Comparison of ENCODE assay signal across 23 cellular contexts in genomic region chr22:21736948-21737347, GRCh38.
"Had no signal": no experiment of that assay in that cellular context is flagged by ENCODE, and none has a peak within 500 bp of the region (broad histone marks: within the 10 kb centered on the region; RNA-seq: fewer than 3 reads in every experiment).

No MANE protein-coding gene starts in this region.

- H3K36me3 ChIP-seq: adrenal gland, left lung, right lobe of liver, stomach, suprapubic skin, tibial nerve had no signal

- H3K27ac Mint-ChIP-seq: activated CD4-positive, alpha-beta memory T cell treated with anti-CD3 and anti-CD28 coated beads, Interleukin-2, amount 10 ng/mL, durations not matched to agents 7 days and 5 days; activated naive CD8-positive, alpha-beta T cell; activated T-helper 1 cell treated with anti-CD3 and anti-CD28 coated beads, Interleukin-12 subunit alpha, Interleukin-12 subunit beta, Interleukin-2, Interleukin-4 antibody, amounts not matched to agents 30 ng/mL and 10 ng/mL and 1 ng/mL, durations not matched to agents 14 hours and 24 hours and 36 hours; nephron progenitor cell; stimulated activated memory B cell treated with anti-CD40 and anti-IgM and Interleukin-4, amounts not matched to agents 10 μg/mL and 1 μg/mL and 100 μg/mL, for 72 hours had no signal

- H3K36me3 Mint-ChIP-seq: activated naive CD8-positive, alpha-beta T cell; stimulated activated memory B cell treated with anti-CD40 and anti-IgM and Interleukin-4, amounts not matched to agents 10 μg/mL and 1 μg/mL and 100 μg/mL, for 72 hours had no signal

- H3K9me3 ChIP-seq: adrenal gland, left lung, right lobe of liver, stomach, suprapubic skin, tibial nerve had no signal

- DNase-seq: activated CD4-positive, alpha-beta memory T cell treated with anti-CD3 and anti-CD28 coated beads, Interleukin-2, amount 10 ng/mL, durations not matched to agents 7 days and 5 days; activated CD4-positive, alpha-beta T cell treated with anti-CD3 and anti-CD28 coated beads for 4 hours; activated CD4-positive, CD25-positive, alpha-beta regulatory T cell; activated gamma-delta T cell treated with Interleukin-2 at 50 U/mL for 16 hours; adrenal gland; central memory CD4-positive, alpha-beta T cell; effector memory CD4-positive, alpha-beta T cell; glutamatergic neuron; kidney glomerular epithelial cell; left lung; nephron progenitor cell; nucleus accumbens; right lobe of liver; stimulated activated CD4-positive, alpha-beta T cell treated with anti-CD3 and anti-CD28 coated beads, Interleukin-1b, Interleukin-23, amount 100 ng/mL, for 48 hours; stomach; T-helper 1 cell; T-helper 9 cell had no signal

- H3K4me3 Mint-ChIP-seq: activated naive CD8-positive, alpha-beta T cell; activated T-helper 1 cell treated with anti-CD3 and anti-CD28 coated beads, Interleukin-12 subunit alpha, Interleukin-12 subunit beta, Interleukin-2, Interleukin-4 antibody, amounts not matched to agents 30 ng/mL and 10 ng/mL and 1 ng/mL, durations not matched to agents 14 hours and 24 hours and 36 hours had no signal

- H3K9me3 Mint-ChIP-seq: activated CD4-positive, alpha-beta memory T cell treated with anti-CD3 and anti-CD28 coated beads, Interleukin-2, amount 10 ng/mL, durations not matched to agents 7 days and 5 days; activated T-helper 1 cell treated with anti-CD3 and anti-CD28 coated beads, Interleukin-12 subunit alpha, Interleukin-12 subunit beta, Interleukin-2, Interleukin-4 antibody, amounts not matched to agents 30 ng/mL and 10 ng/mL and 1 ng/mL, durations not matched to agents 14 hours and 24 hours and 36 hours; nephron progenitor cell; stimulated activated memory B cell treated with anti-CD40 and anti-IgM and Interleukin-4, amounts not matched to agents 10 μg/mL and 1 μg/mL and 100 μg/mL, for 72 hours had no signal

- H3K4me1 ChIP-seq: right lobe of liver had no signal

- H3K27ac ChIP-seq: hepatocyte, left lung, suprapubic skin had no signal

- H3K27me3 ChIP-seq: adrenal gland, left lung, right lobe of liver, stomach, suprapubic skin, tibial nerve had no signal

- ATAC-seq: left lung had no signal

- H3K27me3 Mint-ChIP-seq: activated naive CD8-positive, alpha-beta T cell; stimulated activated memory B cell treated with anti-CD40 and anti-IgM and Interleukin-4, amounts not matched to agents 10 μg/mL and 1 μg/mL and 100 μg/mL, for 72 hours had no signal
